In the genomic region with DNA sequence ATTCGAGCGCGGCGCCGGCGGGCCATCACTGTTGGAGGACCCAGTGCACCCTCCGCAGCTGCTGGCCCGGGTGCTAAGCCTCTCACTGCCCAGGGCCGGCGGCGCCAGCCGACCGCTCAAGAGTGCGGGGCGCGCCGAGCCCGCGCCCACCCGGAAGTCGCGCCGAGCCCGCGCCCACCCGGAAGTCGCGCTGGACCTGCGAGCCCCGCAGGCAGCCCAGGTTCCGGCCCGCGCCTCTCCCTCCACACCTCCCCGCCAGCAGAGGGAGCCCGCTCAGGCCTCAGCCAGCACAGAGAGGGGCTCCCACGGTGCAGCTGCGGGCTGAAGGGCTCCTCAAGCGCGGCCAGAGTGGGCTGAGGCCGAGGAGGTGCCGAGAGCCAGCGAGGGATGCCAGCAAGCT, we compare ENCODE assay signal across 8 cellular contexts.
DNase-seq lines count a peak whose midpoint lies in the region; ATAC-seq, FAIRE-seq and TF ChIP-seq lines count a peak whose summit lies in the region.
"Not testable (repeated sequence)": the region's sequence is repeated elsewhere in the genome, so short reads cannot be mapped to it uniquely, and the experiment has no call there.

No MANE protein-coding gene starts in this region.

- not testable (repeated sequence) for DNase-seq in H9; GM12878 (ENCODE audit: low read depth, low spot score)
- peak; percentile 38 for DNase-seq in activated CD4-positive, CD25-positive, alpha-beta regulatory T cell treated with anti-CD3 and anti-CD28 coated beads, Interleukin-2, amount 50 U/mL, for 72 hours
- DNase-seq in activated T-cell treated with anti-CD3 and anti-CD28 coated beads, Interleukin-2, amount 50 U/mL, for 1 hour: peak; percentile 57
- DNase-seq in left ventricle myocardium inferior: peak; percentile 48
- peak; percentile 61 for DNase-seq in natural killer cell treated with Interleukin-12 subunit alpha and Interleukin-12 subunit beta and Interleukin-15 and Interleukin-18, amount 100 ng/mL, for 72 hours (ENCODE audit: low spot score)
- DNase-seq in stimulated activated CD4-positive, alpha-beta T cell treated with anti-CD3 and anti-CD28 coated beads, Interleukin-2, amount 100 ng/mL, for 4 hours (ENCODE audit: low read depth): peak; percentile 3
- peak; percentile 73 for DNase-seq in stimulated activated naive B cell treated with anti-CD40 and anti-IgM and Interleukin-4, amounts not matched to agents 10 μg/mL and 1 μg/mL and 100 μg/mL, for 72 hours

- not testable (repeated sequence) for ATAC-seq in GM12878; natural killer cell treated with Interleukin-12 subunit alpha and Interleukin-12 subunit beta and Interleukin-15 and Interleukin-18, amount 100 ng/mL, for 72 hours; stimulated activated naive B cell treated with anti-CD40 and anti-IgM and Interleukin-4, amounts not matched to agents 10 μg/mL and 1 μg/mL and 100 μg/mL, for 72 hours (replicated peaks)

- not testable (repeated sequence) for H2BK20ac ChIP-seq in H9 (ENCODE audit: low read depth, low read length, poor library complexity, severe bottlenecking)

- not testable (repeated sequence) for H3K4me3 ChIP-seq in GM12878
- peak overlapping the region; percentile 53 for H3K4me3 ChIP-seq in left ventricle myocardium inferior

- not testable (repeated sequence) for H3K23ac ChIP-seq in H9 (ENCODE audit: insufficient read length, low read depth, low read length)

- not testable (repeated sequence) for H3K27me3 Mint-ChIP-seq in H9 (ENCODE audit: low read depth); natural killer cell treated with Interleukin-12 subunit alpha and Interleukin-12 subunit beta and Interleukin-15 and Interleukin-18, amount 100 ng/mL, for 72 hours; stimulated activated naive B cell treated with anti-CD40 and anti-IgM and Interleukin-4, amounts not matched to agents 10 μg/mL and 1 μg/mL and 100 μg/mL, for 72 hours

- H3K4me1 Mint-ChIP-seq in H9; natural killer cell treated with Interleukin-12 subunit alpha and Interleukin-12 subunit beta and Interleukin-15 and Interleukin-18, amount 100 ng/mL, for 72 hours (ENCODE audit: low read depth in 2 of 2); stimulated activated naive B cell treated with anti-CD40 and anti-IgM and Interleukin-4, amounts not matched to agents 10 μg/mL and 1 μg/mL and 100 μg/mL, for 72 hours: not testable (repeated sequence)

- not testable (repeated sequence) for H2AFZ ChIP-seq in H9 (ENCODE audit: low read length); GM12878 (ENCODE audit: control insufficient read depth, low read depth, low read length)

- H3K56ac ChIP-seq in H9 (ENCODE audit: insufficient read length, low read depth, low read length): not testable (repeated sequence)

- H3K4me3 Mint-ChIP-seq in H9; natural killer cell treated with Interleukin-12 subunit alpha and Interleukin-12 subunit beta and Interleukin-15 and Interleukin-18, amount 100 ng/mL, for 72 hours; stimulated activated naive B cell treated with anti-CD40 and anti-IgM and Interleukin-4, amounts not matched to agents 10 μg/mL and 1 μg/mL and 100 μg/mL, for 72 hours: not testable (repeated sequence)

- not testable (repeated sequence) for H3K4me2 ChIP-seq in H9 (ENCODE audit: insufficient read depth, insufficient read length, low read length); GM12878 (ENCODE audit: control insufficient read depth, insufficient read depth)

- not testable (repeated sequence) for H4K91ac ChIP-seq in H9 (ENCODE audit: insufficient read length, low read depth, low read length)

- no CpG with 5 or more reads among the region's 42 CpGs for WGBS in H9 (ENCODE audit: extremely low coverage, insufficient read length, low lambda C conversion rate)
- WGBS in GM12878 (ENCODE audit: insufficient coverage, insufficient replicate concordance, low lambda C conversion rate, missing lambda C conversion rate): no CpG with 5 or more reads among the region's 42 CpGs

- TF ChIP-seq RAD21 in GM12878 (IDR thresholded peaks at IDR 0.05; ENCODE audit: insufficient read depth, low read depth, low read length): not testable (repeated sequence)

- not testable (repeated sequence) for H2BK120ac ChIP-seq in H9 (ENCODE audit: low read depth, low read length, poor library complexity, severe bottlenecking)

- H3K27me3 ChIP-seq in H9 (ENCODE audit: insufficient read depth, low read length); GM12878 (replicated peaks in 1 of 2; ENCODE audit: control insufficient read depth in 2 of 2, insufficient read depth in 2 of 2, low read length in 1 of 2); left ventricle myocardium inferior (ENCODE audit: low read depth): not testable (repeated sequence)

- SMC1A ChIA-PET in GM12878 (lab: Charles Lee; ENCODE audit: uncharacterized antibody, unreplicated experiment): not testable (repeated sequence)

- CTCF ChIA-PET in GM12878 (lab: Yijun Ruan, JAX): not testable (repeated sequence)

- RAD21 ChIA-PET in GM12878 (lab: Charles Lee; ENCODE audit: unreplicated experiment): not testable (repeated sequence)

- TF ChIP-seq POLR2A in GM12878 (IDR thresholded peaks at IDR 0.05; ENCODE audit: low read depth, low read length): not testable (repeated sequence)

- not testable (repeated sequence) for H3K4me1 ChIP-seq in H9 (ENCODE audit: insufficient read depth, low read length); GM12878 (ENCODE audit: control insufficient read depth, insufficient read depth, low read length); left ventricle myocardium inferior

- H2BK15ac ChIP-seq in H9 (ENCODE audit: low read depth, low read length): not testable (repeated sequence)

- H3K79me2 ChIP-seq in H9 (ENCODE audit: insufficient read depth, low read length); GM12878 (ENCODE audit: control insufficient read depth, insufficient read depth, low read length): not testable (repeated sequence)

- H3K14ac ChIP-seq in H9 (ENCODE audit: insufficient read depth, low read length): not testable (repeated sequence)

- not testable (repeated sequence) for H3K79me1 ChIP-seq in H9 (ENCODE audit: insufficient read depth, low read depth, low read length, poor library complexity, severe bottlenecking)

- not testable (repeated sequence) for H3K9me3 ChIP-seq in H9 (ENCODE audit: control insufficient read depth, low read depth, low read length); GM12878 (replicated peaks; ENCODE audit: control insufficient read depth, insufficient read depth, low read length); left ventricle myocardium inferior (replicated peaks)

- not testable (repeated sequence) for H2BK5ac ChIP-seq in H9 (ENCODE audit: insufficient read length, low read length)

- POLR2A ChIA-PET in GM12878 (lab: Charles Lee): not testable (repeated sequence)

- H4K8ac ChIP-seq in H9 (replicated peaks; ENCODE audit: insufficient read length, low read depth, low read length): not testable (repeated sequence)

- H2BK12ac ChIP-seq in H9 (ENCODE audit: insufficient read length, low read depth, low read length): not testable (repeated sequence)

- not testable (repeated sequence) for H4K20me1 ChIP-seq in H9 (ENCODE audit: control insufficient read depth, insufficient read depth, insufficient read length); GM12878 (ENCODE audit: control insufficient read depth, insufficient read depth)

- not testable (repeated sequence) for H3K23me2 ChIP-seq in H9 (ENCODE audit: insufficient read length, low read depth, low read length, poor library complexity, severe bottlenecking)

- not testable (repeated sequence) for FAIRE-seq in GM12878 (lab: Jason Lieb, UNC)

- H3K27ac Mint-ChIP-seq in H9; natural killer cell treated with Interleukin-12 subunit alpha and Interleukin-12 subunit beta and Interleukin-15 and Interleukin-18, amount 100 ng/mL, for 72 hours; stimulated activated naive B cell treated with anti-CD40 and anti-IgM and Interleukin-4, amounts not matched to agents 10 μg/mL and 1 μg/mL and 100 μg/mL, for 72 hours: not testable (repeated sequence)

- not testable (repeated sequence) for H3K4ac ChIP-seq in H9 (ENCODE audit: low read depth, low read length)

- H3K9me3 Mint-ChIP-seq in H9; natural killer cell treated with Interleukin-12 subunit alpha and Interleukin-12 subunit beta and Interleukin-15 and Interleukin-18, amount 100 ng/mL, for 72 hours; stimulated activated naive B cell treated with anti-CD40 and anti-IgM and Interleukin-4, amounts not matched to agents 10 μg/mL and 1 μg/mL and 100 μg/mL, for 72 hours: not testable (repeated sequence)

- H3K18ac ChIP-seq in H9 (ENCODE audit: insufficient read length, low read depth, low read length): not testable (repeated sequence)

- in situ Hi-C loops in GM12878 (cut with MboI): not testable (repeated sequence)

- not testable (repeated sequence) for TF ChIP-seq EP300 in GM12878 (IDR thresholded peaks at IDR 0.05; ENCODE audit: borderline replicate concordance in 1 of 2, control insufficient read depth in 1 of 2, low read depth in 2 of 2, low read length in 2 of 2)

- not testable (repeated sequence) for H2AK5ac ChIP-seq in H9 (ENCODE audit: insufficient read length, low read length)

- not testable (repeated sequence) for BruUV-seq in GM12878 (replicated peaks; lab: Mats Ljungman, UMichigan)

- H4K5ac ChIP-seq in H9 (ENCODE audit: insufficient read length, low read depth, low read length): not testable (repeated sequence)

- H3K9ac ChIP-seq in H9 (ENCODE audit: extremely low read depth, insufficient read length, low read length); GM12878 (ENCODE audit: control insufficient read depth, insufficient read depth, low read length): not testable (repeated sequence)

- not testable (repeated sequence) for H3K27ac ChIP-seq in H9 (ENCODE audit: insufficient read length, low read depth, low read length); GM12878 (ENCODE audit: control insufficient read depth, insufficient read depth)
- H3K27ac ChIP-seq in left ventricle myocardium inferior (replicated peaks): peak overlapping the region; percentile 58

- TF ChIP-seq CTCF in H9 (conservative IDR thresholded peaks at IDR 0.05): peak; percentile 24; the same call in 1 of the 3 replicates
- TF ChIP-seq CTCF in GM12878 (IDR thresholded peaks at IDR 0.05 in 2 of 3, conservative IDR thresholded peaks at IDR 0.05 in 1 of 3; ENCODE audit: control insufficient read depth in 2 of 3, extremely low read depth in 1 of 3, insufficient read depth in 1 of 3, low read depth in 3 of 3, low read length in 3 of 3): not testable (repeated sequence)
- TF ChIP-seq CTCF in left ventricle myocardium inferior (IDR thresholded peaks at IDR 0.05; ENCODE audit: borderline replicate concordance): peak; percentile 38

- not testable (repeated sequence) for H3K36me3 ChIP-seq in GM12878 (ENCODE audit: control insufficient read depth in 2 of 2, insufficient read depth in 2 of 2, low read length in 1 of 2); left ventricle myocardium inferior

- not testable (repeated sequence) for H3T11ph ChIP-seq in H9 (ENCODE audit: low read length)

- H3K36me3 Mint-ChIP-seq in H9 (ENCODE audit: insufficient read depth in 1 of 3, low read depth in 3 of 3); natural killer cell treated with Interleukin-12 subunit alpha and Interleukin-12 subunit beta and Interleukin-15 and Interleukin-18, amount 100 ng/mL, for 72 hours; stimulated activated naive B cell treated with anti-CD40 and anti-IgM and Interleukin-4, amounts not matched to agents 10 μg/mL and 1 μg/mL and 100 μg/mL, for 72 hours: not testable (repeated sequence)

- intact Hi-C loops in GM12878 (cut with micrococcal nuclease; ENCODE audit: unreplicated experiment); left ventricle myocardium inferior (cut with micrococcal nuclease): not testable (repeated sequence)
